In genomic region chrX:85906399-85906798, GRCh38 we compare ENCODE assay signal across 33 cellular contexts.
"Had no signal": no experiment of that assay in that cellular context is flagged by ENCODE, and none has a peak within 500 bp of the region (broad histone marks: within the 10 kb centered on the region; RNA-seq: fewer than 3 reads in every experiment).

No MANE protein-coding gene starts in this region.

- H3K27ac ChIP-seq: adrenal gland, body of pancreas, esophagus muscularis mucosa, foreskin keratinocyte, gastroesophageal sphincter, WERI-Rb-1 had no signal

- H3K9me3 Mint-ChIP-seq: activated B cell treated with CpG ODN at 0.5 μM for 24 hours; activated CD8-positive, alpha-beta T cell treated with anti-CD3 and anti-CD28 coated beads for 36 hours; activated naive CD4-positive, alpha-beta T cell treated with anti-CD3 and anti-CD28 coated beads for 36 hours; activated naive CD4-positive, alpha-beta T cell treated with anti-CD3 and anti-CD28 coated beads, Interleukin-2, amount 50 U/mL, for 24 hours; activated naive CD8-positive, alpha-beta T cell treated with anti-CD3 and anti-CD28 coated beads for 36 hours; activated naive CD8-positive, alpha-beta T cell treated with anti-CD3 and anti-CD28 coated beads, Interleukin-2, amount 50 U/mL, for 24 hours; activated T-helper 1 cell treated with anti-CD3 and anti-CD28 coated beads, Interleukin-12 subunit alpha, Interleukin-12 subunit beta, Interleukin-2, Interleukin-4 antibody, amounts not matched to agents 30 ng/mL and 10 ng/mL and 1 ng/mL, durations not matched to agents 14 hours and 24 hours and 36 hours; activated T-helper 2 cell treated with anti-CD3 and anti-CD28 coated beads, Interferon-gamma antibody, Interleukin-2, Interleukin-4, amounts not matched to agents 10 μg/mL and 5 μg/mL and 100 μg/mL, durations not matched to agents 14 hours and 24 hours and 36 hours; effector memory CD8-positive, alpha-beta T cell; T-helper 2 cell treated with Interferon-gamma antibody and Interleukin-4, amounts not matched to agents 5 μg/mL and 100 μg/mL, for 36 hours had no signal

- H3K4me1 ChIP-seq: adrenal gland, body of pancreas, esophagus muscularis mucosa, foreskin keratinocyte, gastroesophageal sphincter had no signal

- H3K27me3 Mint-ChIP-seq: activated B cell treated with CpG ODN at 0.5 μM for 24 hours; activated CD8-positive, alpha-beta T cell treated with anti-CD3 and anti-CD28 coated beads for 36 hours; activated naive CD4-positive, alpha-beta T cell treated with anti-CD3 and anti-CD28 coated beads, Interleukin-2, amount 50 U/mL, for 24 hours; activated naive CD8-positive, alpha-beta T cell treated with anti-CD3 and anti-CD28 coated beads for 36 hours; activated naive CD8-positive, alpha-beta T cell treated with anti-CD3 and anti-CD28 coated beads, Interleukin-2, amount 50 U/mL, for 24 hours; effector memory CD8-positive, alpha-beta T cell; T-helper 17 cell had no signal

- H3K4me1 Mint-ChIP-seq: activated naive CD4-positive, alpha-beta T cell treated with anti-CD3 and anti-CD28 coated beads, Interleukin-2, amount 50 U/mL, for 24 hours had no signal

- H3K27me3 ChIP-seq: adrenal gland, body of pancreas, esophagus muscularis mucosa, foreskin keratinocyte, gastroesophageal sphincter had no signal

- H3K4me3 Mint-ChIP-seq: activated CD8-positive, alpha-beta T cell treated with anti-CD3 and anti-CD28 coated beads for 36 hours; activated naive CD4-positive, alpha-beta T cell treated with anti-CD3 and anti-CD28 coated beads for 36 hours; activated naive CD4-positive, alpha-beta T cell treated with anti-CD3 and anti-CD28 coated beads, Interleukin-2, amount 50 U/mL, for 24 hours; activated naive CD8-positive, alpha-beta T cell treated with anti-CD3 and anti-CD28 coated beads for 36 hours; activated naive CD8-positive, alpha-beta T cell treated with anti-CD3 and anti-CD28 coated beads, Interleukin-2, amount 50 U/mL, for 24 hours; activated T-helper 1 cell treated with anti-CD3 and anti-CD28 coated beads, Interleukin-12 subunit alpha, Interleukin-12 subunit beta, Interleukin-2, Interleukin-4 antibody, amounts not matched to agents 30 ng/mL and 10 ng/mL and 1 ng/mL, durations not matched to agents 14 hours and 24 hours and 36 hours; effector memory CD8-positive, alpha-beta T cell; T-helper 17 cell; T-helper 2 cell treated with Interferon-gamma antibody and Interleukin-4, amounts not matched to agents 5 μg/mL and 100 μg/mL, for 36 hours had no signal

- H3K9me3 ChIP-seq: adrenal gland, body of pancreas, esophagus muscularis mucosa, gastroesophageal sphincter had no signal

- H3K36me3 ChIP-seq: adrenal gland, esophagus muscularis mucosa, gastroesophageal sphincter, WERI-Rb-1 had no signal

- ATAC-seq: activated CD4-positive, CD25-positive, alpha-beta regulatory T cell treated with anti-CD3 and anti-CD28 coated beads, Interleukin-2, amount 50 U/mL, for 24 hours; activated CD8-positive, alpha-beta T cell treated with anti-CD3 and anti-CD28 coated beads for 36 hours; activated naive CD8-positive, alpha-beta T cell treated with anti-CD3 and anti-CD28 coated beads, Interleukin-2, amount 50 U/mL, for 24 hours; body of pancreas; effector memory CD8-positive, alpha-beta T cell; foreskin keratinocyte; gastroesophageal sphincter; T-helper 17 cell had no signal

- H3K4me3 ChIP-seq: adrenal gland, body of pancreas, esophagus muscularis mucosa, gastroesophageal sphincter had no signal

- H3K27ac Mint-ChIP-seq: activated B cell treated with CpG ODN at 0.5 μM for 24 hours; activated CD8-positive, alpha-beta T cell treated with anti-CD3 and anti-CD28 coated beads for 36 hours; activated naive CD4-positive, alpha-beta T cell treated with anti-CD3 and anti-CD28 coated beads for 36 hours; activated naive CD4-positive, alpha-beta T cell treated with anti-CD3 and anti-CD28 coated beads, Interleukin-2, amount 50 U/mL, for 24 hours; activated naive CD8-positive, alpha-beta T cell treated with anti-CD3 and anti-CD28 coated beads for 36 hours; activated naive CD8-positive, alpha-beta T cell treated with anti-CD3 and anti-CD28 coated beads, Interleukin-2, amount 50 U/mL, for 24 hours; activated T-helper 1 cell treated with anti-CD3 and anti-CD28 coated beads, Interleukin-12 subunit alpha, Interleukin-12 subunit beta, Interleukin-2, Interleukin-4 antibody, amounts not matched to agents 30 ng/mL and 10 ng/mL and 1 ng/mL, durations not matched to agents 14 hours and 24 hours and 36 hours; activated T-helper 2 cell treated with anti-CD3 and anti-CD28 coated beads, Interferon-gamma antibody, Interleukin-2, Interleukin-4, amounts not matched to agents 10 μg/mL and 5 μg/mL and 100 μg/mL, durations not matched to agents 14 hours and 24 hours and 36 hours; effector memory CD8-positive, alpha-beta T cell; T-helper 17 cell; T-helper 2 cell treated with Interferon-gamma antibody and Interleukin-4, amounts not matched to agents 5 μg/mL and 100 μg/mL, for 36 hours had no signal

- DNase-seq: activated B cell treated with CpG ODN at 0.5 μM for 24 hours; activated CD4-positive, alpha-beta T cell treated with anti-CD3 and anti-CD28 coated beads for 48 hours; activated CD4-positive, alpha-beta T cell treated with anti-CD3 and anti-CD28 coated beads, Interleukin-2, amount 50 U/mL, for 1 hour; activated CD4-positive, alpha-beta T cell treated with anti-CD3 and anti-CD28 coated beads, Interleukin-2, amount 50 U/mL, for 48 hours; activated CD8-positive, alpha-beta memory T cell treated with anti-CD3 and anti-CD28 coated beads for 24 hours; activated CD8-positive, alpha-beta T cell treated with anti-CD3 and anti-CD28 coated beads for 36 hours; activated effector memory CD4-positive, alpha-beta T cell treated with anti-CD3 and anti-CD28 coated beads, Interleukin-2, amount 50 U/mL, for 16 hours; activated naive CD4-positive, alpha-beta T cell treated with anti-CD3 and anti-CD28 coated beads for 36 hours; activated naive CD8-positive, alpha-beta T cell treated with anti-CD3 and anti-CD28 coated beads for 36 hours; activated naive CD8-positive, alpha-beta T cell treated with anti-CD3 and anti-CD28 coated beads, Interleukin-2, amount 50 U/mL, for 24 hours; activated T-cell treated with anti-CD3 and anti-CD28 coated beads, Interleukin-2, amount 50 U/mL, for 48 hours; adrenal gland; amygdala; body of pancreas; caudate nucleus; cortex of kidney; dermis blood vessel endothelial cell; effector CD4-positive, alpha-beta T cell; effector memory CD8-positive, alpha-beta T cell; erythroblast; foreskin keratinocyte; SW 1271; T-helper 1 cell; T-helper 17 cell; T1000; WERI-Rb-1 had no signal
